In the genomic region with DNA sequence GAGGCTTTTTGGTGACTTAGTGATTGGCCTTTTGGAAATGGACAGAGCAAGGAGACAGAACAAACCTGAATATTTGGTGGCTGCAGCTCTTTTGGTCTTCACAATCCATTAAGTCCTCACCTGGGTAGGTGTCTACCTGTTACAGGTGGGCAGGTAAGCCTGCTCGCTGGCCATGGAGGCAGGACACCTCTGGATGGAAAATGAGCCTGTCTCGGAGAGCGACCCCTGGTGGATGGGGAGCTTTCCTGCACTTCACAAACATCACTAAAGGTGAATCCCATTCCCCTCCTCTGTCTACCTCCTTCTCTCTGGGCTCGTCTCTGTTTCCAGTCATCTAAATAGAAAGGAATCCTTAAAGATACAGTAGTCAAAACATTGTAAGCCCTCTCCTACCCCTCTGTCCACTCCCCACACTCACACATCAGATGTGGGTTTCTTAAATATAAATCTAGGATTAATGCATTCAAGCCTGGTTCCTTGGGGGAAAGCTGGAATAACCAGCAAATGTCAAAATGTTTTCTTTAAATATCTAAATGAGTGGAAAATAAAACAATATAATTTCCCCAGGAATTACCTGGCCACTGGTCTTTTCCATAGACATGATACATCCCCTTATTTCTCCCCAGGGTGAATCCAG, we compare ENCODE assay signal across 8 cellular contexts.
DNase-seq lines count a peak whose midpoint lies in the region; ATAC-seq, FAIRE-seq and TF ChIP-seq lines count a peak whose summit lies in the region.

No MANE protein-coding gene starts in this region.

- no peak overlapping the region for H3K4me3 Mint-ChIP-seq in activated CD8-positive, alpha-beta T cell treated with anti-CD3 and anti-CD28 coated beads for 36 hours

- peaks cover 13% of the 10 kb centered on the region for H3K4me1 Mint-ChIP-seq in activated CD8-positive, alpha-beta T cell treated with anti-CD3 and anti-CD28 coated beads for 36 hours (ENCODE audit: low read depth)

- no peaks in the 10 kb centered on the region for H3K9me3 Mint-ChIP-seq in activated CD8-positive, alpha-beta T cell treated with anti-CD3 and anti-CD28 coated beads for 36 hours

- DNase-seq in GM12891 (ENCODE audit: insufficient read length, low spot score) (peak; percentile 43), NAMALWA (ENCODE audit: low spot score) (peak; percentile 50), fibroblast of the aortic adventitia (ENCODE audit: low read depth) (peak; percentile 7), NCI-H345 (lab: John Stamatoyannopoulos, UW) (no peak), C1 segment of cervical spinal cord (lab: John Stamatoyannopoulos, UW) (no peak)
- DNase-seq in activated CD8-positive, alpha-beta T cell treated with anti-CD3 and anti-CD28 coated beads for 36 hours: peak; percentile 60
- peak; percentile 10 to 38 for DNase-seq in stimulated activated CD4-positive, alpha-beta T cell treated with anti-CD3 and anti-CD28 coated beads, Interleukin-15, amount 100 ng/mL, for 48 hours (ENCODE audit: low read depth in 2 of 2)

- CTCF ChIA-PET in activated CD8-positive, alpha-beta T cell treated with anti-CD3 and anti-CD28 coated beads for 36 hours (lab: Charles Lee): interaction anchor here (0.8 to 5.0 kb wide), 18 partner anchors 9 to 240 kb away, joined by 3 to 24 read pairs (median 4); no protein-coding TSS in a partner anchor

- no peak for TF ChIP-seq POLR2A in GM12891 (IDR thresholded peaks at IDR 0.05; ENCODE audit: low read depth, low read length)

- POLR2A ChIA-PET in activated CD8-positive, alpha-beta T cell treated with anti-CD3 and anti-CD28 coated beads for 36 hours (lab: Charles Lee): no interaction called here

- no peak overlapping the region for H3K27ac Mint-ChIP-seq in activated CD8-positive, alpha-beta T cell treated with anti-CD3 and anti-CD28 coated beads for 36 hours

- intact Hi-C loops in activated CD8-positive, alpha-beta T cell treated with anti-CD3 and anti-CD28 coated beads for 36 hours (cut with micrococcal nuclease): no loop called here

- no peak overlapping the region for H3K4me3 ChIP-seq in fibroblast of the aortic adventitia (ENCODE audit: low read depth, low read length)

- peak; percentile 42 for ATAC-seq in activated CD8-positive, alpha-beta T cell treated with anti-CD3 and anti-CD28 coated beads for 36 hours
- ATAC-seq in HG03039 (IDR thresholded peaks at IDR 0.05; ENCODE audit: unreplicated experiment): no peak

- no peaks in the 10 kb centered on the region for H3K36me3 Mint-ChIP-seq in activated CD8-positive, alpha-beta T cell treated with anti-CD3 and anti-CD28 coated beads for 36 hours (ENCODE audit: low read depth)

- peak; percentile 72 for FAIRE-seq in GM12891 (lab: Jason Lieb, UNC)

- H3K27me3 Mint-ChIP-seq in activated CD8-positive, alpha-beta T cell treated with anti-CD3 and anti-CD28 coated beads for 36 hours: no peaks in the 10 kb centered on the region

- peak; percentile 75 for TF ChIP-seq CTCF in activated CD8-positive, alpha-beta T cell treated with anti-CD3 and anti-CD28 coated beads for 36 hours (IDR thresholded peaks at IDR 0.05)
- peak; percentile 52 for TF ChIP-seq CTCF in fibroblast of the aortic adventitia (IDR thresholded peaks at IDR 0.05; ENCODE audit: insufficient read depth, low read length)

TF ChIP-seq in GM12891, 5 proteins besides CTCF, POLR2A, EP300 and RAD21:
- TF ChIP-seq PAX5 (IDR thresholded peaks at IDR 0.05; ENCODE audit: insufficient read depth, low read length, severe bottlenecking) (no peak), POU2F2 (IDR thresholded peaks at IDR 0.05; ENCODE audit: low read depth, low read length) (no peak), SPI1 (IDR thresholded peaks at IDR 0.05; ENCODE audit: low read depth, low read length) (no peak), POLR2AphosphoS5 (IDR thresholded peaks at IDR 0.05; ENCODE audit: low read depth, low read length) (no peak), TAF1 (IDR thresholded peaks at IDR 0.05; ENCODE audit: low read depth, low read length) (no peak)

Comparison
In these comparisons a context has a peak if more than half of its experiments do, and no peak if none do; other contexts are left out.
1. DNase-seq: peak in GM12891 (single experiment), NAMALWA (single experiment), activated CD8-positive, alpha-beta T cell treated with anti-CD3 and anti-CD28 coated beads for 36 hours (single experiment), fibroblast of the aortic adventitia (single experiment) and stimulated activated CD4-positive, alpha-beta T cell treated with anti-CD3 and anti-CD28 coated beads, Interleukin-15, amount 100 ng/mL, for 48 hours (2 of 2); none in NCI-H345 (single experiment) and C1 segment of cervical spinal cord (0 of 14).